Comparison of ENCODE assay signal across 15 cellular contexts in the genomic region with DNA sequence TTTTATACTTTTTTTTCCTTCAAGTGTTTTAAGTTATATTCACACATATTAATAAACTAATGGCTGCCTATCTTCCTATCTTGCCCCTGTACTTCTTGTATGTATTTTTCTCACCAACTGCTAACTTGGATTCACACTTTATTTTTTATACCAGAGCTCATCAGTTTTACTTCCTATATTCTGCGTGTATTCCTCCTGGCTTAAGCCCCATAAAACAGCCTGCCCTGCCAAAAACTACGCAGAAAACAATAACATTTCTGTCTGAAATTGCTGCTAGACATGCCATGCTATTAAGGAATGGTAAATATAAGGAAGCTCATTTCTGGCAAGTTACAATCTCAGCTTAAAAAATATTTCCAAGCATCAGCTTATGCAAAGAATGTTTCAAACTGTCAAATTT.
DNase-seq lines count a peak whose midpoint lies in the region; ATAC-seq and TF ChIP-seq lines count a peak whose summit lies in the region.
"Had no signal": no experiment of that assay in that cellular context is flagged by ENCODE, and none has a peak within 500 bp of the region (broad histone marks: within the 10 kb centered on the region; RNA-seq: fewer than 3 reads in every experiment).

No MANE protein-coding gene starts in this region.

- WGBS in suprapubic skin = 22% methylated on average over 2 of the region's 2 CpGs

- H3K9me3 ChIP-seq in SJSA1 (replicated peaks) (no peaks in the 10 kb centered on the region; the same call in 1 of the 2 replicates), suprapubic skin (no peaks in the 10 kb centered on the region)
- H3K9me3 ChIP-seq: thyroid gland had no signal

- no peak for TF ChIP-seq CTCF in suprapubic skin (IDR thresholded peaks at IDR 0.05)

- no peak for DNase-seq in activated T-cell treated with anti-CD3 and anti-CD28 coated beads, Interleukin-2, amount 50 U/mL, for 24 hours
- DNase-seq in activated T-cell treated with anti-CD3 and anti-CD28 coated beads for 4 hours (no peak), SJSA1 (ENCODE audit: low read depth in 1 of 2, low spot score in 2 of 2) (peak in 1 of 2 experiments; percentile 63), fibroblast of peridontal ligament (ENCODE audit: extremely low read depth) (peak; percentile 71), NCI-H1694 (lab: John Stamatoyannopoulos, UW) (no peak), suprapubic skin (ENCODE audit: low spot score in 2 of 2) (no peak)
- DNase-seq in stimulated activated effector memory CD8-positive, alpha-beta T cell treated with anti-CD3 and anti-CD28 coated beads, Interleukin-12 subunit alpha, Interleukin-12 subunit beta, amount 100 ng/mL, for 72 hours (ENCODE audit: low spot score in 2 of 2) = no peak
- DNase-seq: activated CD4-positive, alpha-beta memory T cell treated with anti-CD3 and anti-CD28 coated beads for 36 hours; amniotic stem cell; COR-L47; hippocampal formation; NCI-H187 treated with DMSO at 0.1 percent for 48 hours; thyroid gland had no signal

- peaks cover 24% of the 10 kb centered on the region for H3K36me3 Mint-ChIP-seq in activated T-cell treated with anti-CD3 and anti-CD28 coated beads, Interleukin-2, amount 50 U/mL, for 24 hours (ENCODE audit: low read depth)
- no peaks in the 10 kb centered on the region for H3K36me3 Mint-ChIP-seq in stimulated activated effector memory CD8-positive, alpha-beta T cell treated with anti-CD3 and anti-CD28 coated beads, Interleukin-12 subunit alpha, Interleukin-12 subunit beta, amount 100 ng/mL, for 72 hours

- H3K4me1 ChIP-seq in SJSA1 (replicated peaks) = peaks cover 16% of the 10 kb centered on the region
- no peaks in the 10 kb centered on the region for H3K4me1 ChIP-seq in suprapubic skin
- H3K4me1 ChIP-seq: thyroid gland had no signal

- peak overlapping the region; percentile 83 for H3K27ac Mint-ChIP-seq in activated T-cell treated with anti-CD3 and anti-CD28 coated beads, Interleukin-2, amount 50 U/mL, for 24 hours
- peak overlapping the region; percentile 9 for H3K27ac Mint-ChIP-seq in stimulated activated effector memory CD8-positive, alpha-beta T cell treated with anti-CD3 and anti-CD28 coated beads, Interleukin-12 subunit alpha, Interleukin-12 subunit beta, amount 100 ng/mL, for 72 hours

- H3K27me3 Mint-ChIP-seq in activated T-cell treated with anti-CD3 and anti-CD28 coated beads, Interleukin-2, amount 50 U/mL, for 24 hours = no peaks in the 10 kb centered on the region
- H3K27me3 Mint-ChIP-seq: activated CD4-positive, alpha-beta memory T cell treated with anti-CD3 and anti-CD28 coated beads for 36 hours had no signal

- ATAC-seq in stimulated activated effector memory CD8-positive, alpha-beta T cell treated with anti-CD3 and anti-CD28 coated beads, Interleukin-12 subunit alpha, Interleukin-12 subunit beta, amount 100 ng/mL, for 72 hours = no peak
- ATAC-seq in GM19023 (IDR thresholded peaks at IDR 0.05; ENCODE audit: unreplicated experiment) = no peak

- H3K27me3 ChIP-seq in SJSA1 (replicated peaks) (no peaks in the 10 kb centered on the region), suprapubic skin (no peaks in the 10 kb centered on the region)
- H3K27me3 ChIP-seq: thyroid gland had no signal

- H3K4me3 ChIP-seq in SJSA1 = no peak overlapping the region
- no peak overlapping the region for H3K4me3 ChIP-seq in suprapubic skin
- H3K4me3 ChIP-seq: thyroid gland had no signal

- H3K36me3 ChIP-seq in SJSA1 (no peaks in the 10 kb centered on the region), suprapubic skin (no peaks in the 10 kb centered on the region)
- H3K36me3 ChIP-seq: thyroid gland had no signal

- no peak for TF ChIP-seq EP300 in suprapubic skin (IDR thresholded peaks at IDR 0.05)

- no peak for TF ChIP-seq POLR2A in suprapubic skin (IDR thresholded peaks at IDR 0.05)

- peaks cover 43% of the 10 kb centered on the region for H3K4me1 Mint-ChIP-seq in activated T-cell treated with anti-CD3 and anti-CD28 coated beads, Interleukin-2, amount 50 U/mL, for 24 hours (ENCODE audit: low read depth)
- H3K4me1 Mint-ChIP-seq in stimulated activated effector memory CD8-positive, alpha-beta T cell treated with anti-CD3 and anti-CD28 coated beads, Interleukin-12 subunit alpha, Interleukin-12 subunit beta, amount 100 ng/mL, for 72 hours = peaks cover 31% of the 10 kb centered on the region

- H3K27ac ChIP-seq in SJSA1 (peak overlapping the region; percentile 71), suprapubic skin (no peak overlapping the region)
- H3K27ac ChIP-seq: thyroid gland, VCaP had no signal

- peaks cover 15% of the 10 kb centered on the region for H3K9me3 Mint-ChIP-seq in activated T-cell treated with anti-CD3 and anti-CD28 coated beads, Interleukin-2, amount 50 U/mL, for 24 hours
- peaks cover 6% of the 10 kb centered on the region for H3K9me3 Mint-ChIP-seq in stimulated activated effector memory CD8-positive, alpha-beta T cell treated with anti-CD3 and anti-CD28 coated beads, Interleukin-12 subunit alpha, Interleukin-12 subunit beta, amount 100 ng/mL, for 72 hours

- peak overlapping the region; percentile 15 for H3K4me3 Mint-ChIP-seq in activated T-cell treated with anti-CD3 and anti-CD28 coated beads, Interleukin-2, amount 50 U/mL, for 24 hours
- peak overlapping the region; percentile 12 for H3K4me3 Mint-ChIP-seq in stimulated activated effector memory CD8-positive, alpha-beta T cell treated with anti-CD3 and anti-CD28 coated beads, Interleukin-12 subunit alpha, Interleukin-12 subunit beta, amount 100 ng/mL, for 72 hours
- H3K4me3 Mint-ChIP-seq: activated CD4-positive, alpha-beta memory T cell treated with anti-CD3 and anti-CD28 coated beads for 36 hours had no signal
